Comparison of ENCODE assay signal across 10 cellular contexts in the genomic region with DNA sequence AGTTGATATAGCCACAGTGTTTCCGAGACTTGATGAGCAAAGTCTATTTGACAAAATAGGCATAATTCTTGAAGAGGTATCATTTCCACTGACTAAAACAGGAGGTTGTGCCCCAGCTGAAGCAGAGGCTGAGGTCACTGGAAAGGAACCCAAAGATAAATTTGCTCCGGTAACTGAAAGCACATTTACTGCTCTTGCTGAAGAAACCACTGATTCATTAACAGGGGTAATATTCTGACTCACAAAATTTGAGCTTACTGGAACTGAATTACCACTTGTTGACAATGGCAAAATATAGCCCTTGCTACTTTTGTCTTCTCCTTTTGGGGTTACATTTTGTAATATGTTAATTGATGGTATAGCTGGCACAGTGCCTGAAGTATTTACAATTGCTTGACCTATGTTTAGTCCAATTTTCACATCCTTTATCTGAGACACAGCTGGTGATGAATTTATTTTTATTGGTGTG. TPM values are rescaled to one million over a fixed set of nuclear protein-coding genes. Genes with fewer than 3 reads are reported as not detected.
DNase-seq lines count a peak whose midpoint lies in the region; ATAC-seq and TF ChIP-seq lines count a peak whose summit lies in the region.
"Had no signal": no experiment of that assay in that cellular context is flagged by ENCODE, and none has a peak within 500 bp of the region (broad histone marks: within the 10 kb centered on the region; RNA-seq: fewer than 3 reads in every experiment).

No MANE protein-coding gene starts in this region.

- no peak overlapping the region for H2AFZ ChIP-seq in neural progenitor cell (replicated peaks)

- H3K4me1 ChIP-seq in neural progenitor cell = no peaks in the 10 kb centered on the region
- H3K4me1 ChIP-seq: foreskin keratinocyte had no signal

- H3K4me3 ChIP-seq in neural progenitor cell = no peak overlapping the region

- H3K79me2 ChIP-seq in neural progenitor cell (ENCODE audit: low read depth) = no peaks in the 10 kb centered on the region

- H3K9ac ChIP-seq in neural progenitor cell = no peak overlapping the region

- H3K27ac ChIP-seq in neural progenitor cell = no peak overlapping the region
- H3K27ac ChIP-seq: foreskin keratinocyte had no signal

- H3K27ac Mint-ChIP-seq in neural progenitor cell (no peak overlapping the region), type B pancreatic cell (no peak overlapping the region)

- TF ChIP-seq CTCF in neural progenitor cell (IDR thresholded peaks at IDR 0.05) (no peak), type B pancreatic cell (conservative IDR thresholded peaks at IDR 0.05) (no peak)

- no peaks in the 10 kb centered on the region for H3K36me3 ChIP-seq in neural progenitor cell

- H3K9me3 Mint-ChIP-seq in neural progenitor cell (no peaks in the 10 kb centered on the region), type B pancreatic cell (no peaks in the 10 kb centered on the region)

- no peak overlapping the region for H3K4me2 ChIP-seq in neural progenitor cell

- no peaks in the 10 kb centered on the region for H3F3A ChIP-seq in neural progenitor cell (ENCODE audit: low read depth)

- H3K27me3 Mint-ChIP-seq in neural progenitor cell (ENCODE audit: insufficient read depth, low read depth) = peaks cover 2% of the 10 kb centered on the region
- H3K27me3 Mint-ChIP-seq in type B pancreatic cell = no peaks in the 10 kb centered on the region

- no peaks in the 10 kb centered on the region for H3K9me3 ChIP-seq in neural progenitor cell (ENCODE audit: low read depth)

- no peaks in the 10 kb centered on the region for H4K20me1 ChIP-seq in neural progenitor cell (ENCODE audit: low read depth)

- H3K27me3 ChIP-seq in neural progenitor cell = no peaks in the 10 kb centered on the region
- H3K27me3 ChIP-seq: foreskin keratinocyte had no signal

- DNase-seq in activated CD4-positive, CD25-positive, alpha-beta regulatory T cell (lab: John Stamatoyannopoulos, UW) = no peak
- peak; percentile 17 for DNase-seq in germinal center (ENCODE audit: low spot score)
- DNase-seq in epidermal melanocyte (ENCODE audit: insufficient read length, low spot score) = no peak
- no peak for DNase-seq in neural progenitor cell (ENCODE audit: low spot score)
- DNase-seq in type B pancreatic cell (ENCODE audit: extremely low spot score, unreplicated experiment) = no peak
- DNase-seq: foreskin keratinocyte, NCI-H1048 had no signal

- H3K36me3 Mint-ChIP-seq in neural progenitor cell (peaks cover 16% of the 10 kb centered on the region), type B pancreatic cell (peaks cover 36% of the 10 kb centered on the region)

- H3K4me1 Mint-ChIP-seq in neural progenitor cell = no peaks in the 10 kb centered on the region
- H3K4me1 Mint-ChIP-seq in type B pancreatic cell (ENCODE audit: unreplicated experiment) = no peaks in the 10 kb centered on the region

- peak; percentile 68 to 86 for ATAC-seq in activated CD4-positive, CD25-positive, alpha-beta regulatory T cell treated with anti-CD3 and anti-CD28 coated beads, Interleukin-2, amount 50 U/mL, for 24 hours
- ATAC-seq in GM21423 (IDR thresholded peaks at IDR 0.05; ENCODE audit: unreplicated experiment) (peak; percentile 81), HG03159 (IDR thresholded peaks at IDR 0.05; ENCODE audit: unreplicated experiment) (peak; percentile 86)
- ATAC-seq: foreskin keratinocyte had no signal

- no peak overlapping the region for H3K4me3 Mint-ChIP-seq in neural progenitor cell
- H3K4me3 Mint-ChIP-seq in type B pancreatic cell = no peak overlapping the region

RNA-seq across cellular contexts. Expression of gene MLANA, which starts 30.2 kb away (rescaled TPM):
- total RNA-seq in neural progenitor cell (ENCODE audit: low replicate concordance) (not detected in 2 replicates), type B pancreatic cell (ENCODE audit: low replicate concordance) (12.1 TPM in 1 of 2 replicates, not detected in the other)
- total RNA-seq: foreskin keratinocyte had no signal
